In genomic region chr12:19058235-19059021, GRCh38 we compare ENCODE assay signal across 24 cellular contexts.
DNase-seq lines count a peak whose midpoint lies in the region; ATAC-seq, FAIRE-seq and TF ChIP-seq lines count a peak whose summit lies in the region.
"Had no signal": no experiment of that assay in that cellular context is flagged by ENCODE, and none has a peak within 500 bp of the region (broad histone marks: within the 10 kb centered on the region; RNA-seq: fewer than 3 reads in every experiment).

No MANE protein-coding gene starts in this region.

- intact Hi-C loops in mammary epithelial cell (cut with micrococcal nuclease): no loop called here
- intact Hi-C loops in breast epithelium (cut with DNase I; ENCODE audit: low total_unique reads): no loop called here
- intact Hi-C loops in kidney (cut with DNase I): no loop called here
- intact Hi-C loops in naive thymus-derived CD4-positive, alpha-beta T cell (cut with micrococcal nuclease): no loop called here

- H3K4me1 Mint-ChIP-seq in activated T-cell treated with anti-CD3 and anti-CD28 coated beads, Interleukin-2, amount 50 U/mL, for 24 hours (ENCODE audit: low read depth): no peaks in the 10 kb centered on the region
- H3K4me1 Mint-ChIP-seq in naive thymus-derived CD4-positive, alpha-beta T cell: no peaks in the 10 kb centered on the region
- H3K4me1 Mint-ChIP-seq: activated T-helper 17 cell treated with anti-CD3 and anti-CD28 coated beads, Interleukin-2, amount 50 U/mL, for 72 hours; CD14-positive monocyte had no signal

- H3K9ac ChIP-seq in mammary epithelial cell (ENCODE audit: insufficient read depth, low read length) (no peak overlapping the region), kidney (ENCODE audit: low read length in 2 of 2) (no peak overlapping the region), smooth muscle cell (ENCODE audit: low read depth) (no peak overlapping the region)

- POLR2A ChIA-PET in naive thymus-derived CD4-positive, alpha-beta T cell (lab: Charles Lee): no interaction called here

- TF ChIP-seq CTCF in mammary epithelial cell (conservative IDR thresholded peaks at IDR 0.05 in 1 of 2, IDR thresholded peaks at IDR 0.05 in 1 of 2; ENCODE audit: extremely low read depth in 1 of 2, insufficient read depth in 1 of 2, low read depth in 1 of 2, low read length in 2 of 2) (no peak), breast epithelium (IDR thresholded peaks at IDR 0.05) (no peak), choroid plexus epithelial cell (conservative IDR thresholded peaks at IDR 0.05; ENCODE audit: low read depth, low read length) (no peak), kidney (IDR thresholded peaks at IDR 0.05; ENCODE audit: borderline replicate concordance, extremely low read depth, insufficient read depth) (no peak), smooth muscle cell (IDR thresholded peaks at IDR 0.05; ENCODE audit: borderline replicate concordance, insufficient read depth, poor library complexity, severe bottlenecking) (no peak)

- H3K27ac ChIP-seq in mammary epithelial cell (ENCODE audit: insufficient read depth, low read depth, low read length): no peak overlapping the region
- H3K27ac ChIP-seq in breast epithelium: no peak overlapping the region
- no peak overlapping the region for H3K27ac ChIP-seq in kidney (ENCODE audit: low read depth in 2 of 2, low read length in 2 of 2)
- H3K27ac ChIP-seq in smooth muscle cell (ENCODE audit: low read depth): no peak overlapping the region
- no peak overlapping the region for H3K27ac ChIP-seq in naive thymus-derived CD4-positive, alpha-beta T cell (ENCODE audit: low read depth, low read length)
- H3K27ac ChIP-seq: coronary artery, epithelial cell of prostate, heart left ventricle, upper lobe of left lung had no signal

- H3K9me3 Mint-ChIP-seq in activated T-cell treated with anti-CD3 and anti-CD28 coated beads, Interleukin-2, amount 50 U/mL, for 24 hours: no peaks in the 10 kb centered on the region
- H3K9me3 Mint-ChIP-seq in naive thymus-derived CD4-positive, alpha-beta T cell: peaks cover 0 to 5% (median 0%) of the 10 kb centered on the region in 11 donors
- H3K9me3 Mint-ChIP-seq: activated T-helper 17 cell treated with anti-CD3 and anti-CD28 coated beads, Interleukin-2, amount 50 U/mL, for 72 hours; HFFc6 had no signal

- no peaks in the 10 kb centered on the region for H3K9me3 ChIP-seq in mammary epithelial cell (replicated peaks; ENCODE audit: insufficient read depth, low read length)
- H3K9me3 ChIP-seq in breast epithelium: no peaks in the 10 kb centered on the region
- H3K9me3 ChIP-seq in kidney (ENCODE audit: control insufficient read depth in 1 of 2, low read length in 2 of 2): no peaks in the 10 kb centered on the region
- no peaks in the 10 kb centered on the region for H3K9me3 ChIP-seq in smooth muscle cell (replicated peaks; ENCODE audit: low read depth)
- no peaks in the 10 kb centered on the region for H3K9me3 ChIP-seq in naive thymus-derived CD4-positive, alpha-beta T cell (ENCODE audit: control insufficient read depth in 2 of 3, low read length in 3 of 3)
- H3K9me3 ChIP-seq: heart left ventricle, MG63, upper lobe of left lung had no signal

- DNase-seq in mammary epithelial cell: no peak
- DNase-seq in breast epithelium (ENCODE audit: low spot score in 2 of 2): no peak
- peak; percentile 63 for DNase-seq in choroid plexus epithelial cell (ENCODE audit: low read depth)
- no peak for DNase-seq in kidney
- DNase-seq in smooth muscle cell (lab: John Stamatoyannopoulos, UW; ENCODE audit: unreplicated experiment): no peak
- DNase-seq in activated T-cell treated with anti-CD3 and anti-CD28 coated beads, Interleukin-2, amount 50 U/mL, for 24 hours: no peak
- no peak for DNase-seq in naive thymus-derived CD4-positive, alpha-beta T cell
- DNase-seq: activated CD8-positive, alpha-beta T cell treated with anti-CD3 and anti-CD28 coated beads, Interleukin-2, amount 10 ng/mL, durations not matched to agents 7 days and 5 days; heart left ventricle; HFFc6; islet precursor cell; MG63; NCI-H1930; NCI-H526; PC-3; posterior cingulate gyrus; stimulated activated naive CD4-positive, alpha-beta T cell treated with Interleukin-2 at 50 U/mL for 16 hours; upper lobe of left lung had no signal

- no peak for FAIRE-seq in kidney (lab: Jason Lieb, UNC)
- FAIRE-seq: TTC549 had no signal

- H3K4me3 ChIP-seq in mammary epithelial cell (replicated peaks in 1 of 3; ENCODE audit: insufficient read depth in 1 of 3, low read depth in 2 of 3, low read length in 3 of 3) (no peak overlapping the region), breast epithelium (no peak overlapping the region), choroid plexus epithelial cell (ENCODE audit: low read depth, low read length) (peak overlapping the region; percentile 28), kidney (ENCODE audit: low read length in 2 of 2) (peak overlapping the region; percentile 24 to 55), smooth muscle cell (no peak overlapping the region)
- H3K4me3 ChIP-seq in naive thymus-derived CD4-positive, alpha-beta T cell (ENCODE audit: low read length): no peak overlapping the region
- H3K4me3 ChIP-seq: coronary artery, MG63, upper lobe of left lung had no signal

- H3K27me3 Mint-ChIP-seq in activated T-cell treated with anti-CD3 and anti-CD28 coated beads, Interleukin-2, amount 50 U/mL, for 24 hours: peaks cover 6% of the 10 kb centered on the region
- peaks cover 0 to 13% (median 0%) of the 10 kb centered on the region in 5 donors for H3K27me3 Mint-ChIP-seq in naive thymus-derived CD4-positive, alpha-beta T cell

- no peak overlapping the region for H3K4me3 Mint-ChIP-seq in activated T-cell treated with anti-CD3 and anti-CD28 coated beads, Interleukin-2, amount 50 U/mL, for 24 hours
- H3K4me3 Mint-ChIP-seq in naive thymus-derived CD4-positive, alpha-beta T cell: no peak overlapping the region
- H3K4me3 Mint-ChIP-seq: activated CD8-positive, alpha-beta T cell treated with anti-CD3 and anti-CD28 coated beads, Interleukin-2, amount 10 ng/mL, durations not matched to agents 7 days and 5 days; activated T-helper 17 cell treated with anti-CD3 and anti-CD28 coated beads, Interleukin-2, amount 50 U/mL, for 72 hours; CD14-positive monocyte; HFFc6 had no signal

- H3K4me1 ChIP-seq in mammary epithelial cell (ENCODE audit: insufficient read depth, low read length) (no peaks in the 10 kb centered on the region), breast epithelium (no peaks in the 10 kb centered on the region), kidney (ENCODE audit: control insufficient read depth in 1 of 2, insufficient read depth in 1 of 2, low read depth in 1 of 2, low read length in 2 of 2) (peaks cover 2 to 7% of the 10 kb centered on the region in 2 donors), smooth muscle cell (ENCODE audit: low read depth) (no peaks in the 10 kb centered on the region)
- no peaks in the 10 kb centered on the region for H3K4me1 ChIP-seq in naive thymus-derived CD4-positive, alpha-beta T cell (ENCODE audit: control insufficient read depth in 2 of 2, insufficient read depth in 2 of 2, low read length in 2 of 2)
- H3K4me1 ChIP-seq: upper lobe of left lung had no signal

- H3K27ac Mint-ChIP-seq in activated T-cell treated with anti-CD3 and anti-CD28 coated beads, Interleukin-2, amount 50 U/mL, for 24 hours: no peak overlapping the region
- no peak overlapping the region for H3K27ac Mint-ChIP-seq in naive thymus-derived CD4-positive, alpha-beta T cell
- H3K27ac Mint-ChIP-seq: activated CD8-positive, alpha-beta T cell treated with anti-CD3 and anti-CD28 coated beads, Interleukin-2, amount 10 ng/mL, durations not matched to agents 7 days and 5 days; activated T-helper 17 cell treated with anti-CD3 and anti-CD28 coated beads, Interleukin-2, amount 50 U/mL, for 72 hours; CD14-positive monocyte; HFFc6 had no signal

- no peaks in the 10 kb centered on the region for H3K36me3 Mint-ChIP-seq in activated T-cell treated with anti-CD3 and anti-CD28 coated beads, Interleukin-2, amount 50 U/mL, for 24 hours (ENCODE audit: low read depth)
- no peaks in the 10 kb centered on the region for H3K36me3 Mint-ChIP-seq in naive thymus-derived CD4-positive, alpha-beta T cell
- H3K36me3 Mint-ChIP-seq: CD14-positive monocyte had no signal

- no peaks in the 10 kb centered on the region for H3F3A ChIP-seq in smooth muscle cell (ENCODE audit: low read depth)

- H3K36me3 ChIP-seq in mammary epithelial cell (ENCODE audit: insufficient read depth, low read length) (no peaks in the 10 kb centered on the region), breast epithelium (no peaks in the 10 kb centered on the region), kidney (ENCODE audit: control insufficient read depth in 1 of 2, insufficient read depth in 2 of 2, low read length in 2 of 2) (no peaks in the 10 kb centered on the region), smooth muscle cell (ENCODE audit: low read depth) (no peaks in the 10 kb centered on the region)
- H3K36me3 ChIP-seq in naive thymus-derived CD4-positive, alpha-beta T cell (ENCODE audit: control insufficient read depth in 2 of 3, insufficient read depth in 3 of 3, low read length in 3 of 3): no peaks in the 10 kb centered on the region
- H3K36me3 ChIP-seq: heart left ventricle, MG63, upper lobe of left lung had no signal

- CTCF ChIA-PET in mammary epithelial cell (lab: Charles Lee; ENCODE audit: low non-redundant PET): no interaction called here
- CTCF ChIA-PET in naive thymus-derived CD4-positive, alpha-beta T cell (lab: Charles Lee): no interaction called here

- no peaks in the 10 kb centered on the region for H3K79me2 ChIP-seq in mammary epithelial cell (ENCODE audit: insufficient read depth, low read length)
- no peaks in the 10 kb centered on the region for H3K79me2 ChIP-seq in smooth muscle cell (ENCODE audit: low read depth)

- H4K20me1 ChIP-seq in mammary epithelial cell (ENCODE audit: insufficient read depth, low read length) (no peaks in the 10 kb centered on the region), smooth muscle cell (ENCODE audit: low read depth) (no peaks in the 10 kb centered on the region)

- H3K27me3 ChIP-seq in mammary epithelial cell (ENCODE audit: insufficient read depth, low read length) (no peaks in the 10 kb centered on the region), breast epithelium (no peaks in the 10 kb centered on the region), smooth muscle cell (ENCODE audit: low read depth) (no peaks in the 10 kb centered on the region)
- H3K27me3 ChIP-seq in naive thymus-derived CD4-positive, alpha-beta T cell (ENCODE audit: control insufficient read depth in 2 of 2, insufficient read depth in 2 of 2, low read length in 2 of 2): no peaks in the 10 kb centered on the region
- H3K27me3 ChIP-seq: heart left ventricle, MG63, upper lobe of left lung had no signal

- dilution Hi-C loops in mammary epithelial cell (cut with HindIII; ENCODE audit: low sequenced_read_pairs): no loop called here

- H3K4me2 ChIP-seq in mammary epithelial cell (ENCODE audit: insufficient read depth, low read depth, low read length) (no peak overlapping the region), smooth muscle cell (no peak overlapping the region)

- H2AFZ ChIP-seq in mammary epithelial cell (ENCODE audit: low read depth, low read length) (peak overlapping the region; percentile 78), smooth muscle cell (ENCODE audit: low read depth) (peak overlapping the region; percentile 11)

- in situ Hi-C loops in mammary epithelial cell (cut with MboI; ENCODE audit: low sequenced_read_pairs in 2 of 2): no loop called here

- BruUV-seq in mammary epithelial cell (replicated peaks; lab: Mats Ljungman, UMichigan): no TSS peak

- ATAC-seq in GM19351 (IDR thresholded peaks at IDR 0.05; ENCODE audit: unreplicated experiment): no peak
- no peak for ATAC-seq in naive thymus-derived CD4-positive, alpha-beta T cell
- ATAC-seq: activated CD8-positive, alpha-beta T cell treated with anti-CD3 and anti-CD28 coated beads, Interleukin-2, amount 10 ng/mL, durations not matched to agents 7 days and 5 days; activated T-helper 17 cell treated with anti-CD3 and anti-CD28 coated beads, Interleukin-2, amount 50 U/mL, for 72 hours; PC-3 had no signal

- 50% methylated on average over 5 of the region's 5 CpGs for WGBS in mammary epithelial cell (ENCODE audit: low coverage, missing lambda C conversion rate)
- WGBS in smooth muscle cell (ENCODE audit: low lambda C conversion rate): 62% methylated on average over 5 of the region's 5 CpGs

- no peak for TF ChIP-seq POLR2A in breast epithelium (IDR thresholded peaks at IDR 0.05)

Comparison
In these comparisons a context has a peak if more than half of its experiments do, and no peak if none do; other contexts are left out.
1. H3K4me3 ChIP-seq: peak in choroid plexus epithelial cell (single experiment) and kidney (2 of 2); none in mammary epithelial cell (0 of 3), breast epithelium (0 of 3), smooth muscle cell (single experiment) and naive thymus-derived CD4-positive, alpha-beta T cell (single experiment).